ENCODE assay signal across 8 cellular contexts in genomic region chr13:44259045-44260042, GRCh38.
DNase-seq lines count a peak whose midpoint lies in the region; ATAC-seq lines count a peak whose summit lies in the region.

No MANE protein-coding gene starts in this region.

- DNase-seq in G401 (ENCODE audit: low spot score) (peak; percentile 42), LHCN-M2 (ENCODE audit: low read depth) (peak; percentile 83), ACHN (no peak), AG20443 (ENCODE audit: low spot score) (no peak)
- peak; percentile 41 to 76 for DNase-seq in activated CD4-positive, alpha-beta T cell treated with anti-CD3 and anti-CD28 coated beads, Interleukin-2, amount 50 U/mL, for 24 hours (ENCODE audit: low read depth in 1 of 2, low spot score in 1 of 2)
- DNase-seq in effector CD4-positive, alpha-beta T cell: peak; percentile 42
- peak; percentile 13 to 54 for DNase-seq in stimulated activated CD4-positive, alpha-beta T cell treated with anti-CD3 and anti-CD28 coated beads, Interleukin-1b, Interleukin-23, amount 100 ng/mL, for 1 hour (ENCODE audit: low read depth in 2 of 2)

- peak; percentile 70 for ATAC-seq in GM21529 (IDR thresholded peaks at IDR 0.05; ENCODE audit: unreplicated experiment)

- in situ Hi-C loops in G401 (cut with HindIII; ENCODE audit: low sequenced_read_pairs): no loop called here
- in situ Hi-C loops in ACHN (cut with HindIII; ENCODE audit: low pct_ligation_motif_present, low pct_unique_long_range_greater_than_20kb, low sequenced_read_pairs): no loop called here

Comparison
In these comparisons a context has a peak if more than half of its experiments do, and no peak if none do; other contexts are left out.
1. DNase-seq: peak in G401 (single experiment), LHCN-M2 (single experiment), activated CD4-positive, alpha-beta T cell treated with anti-CD3 and anti-CD28 coated beads, Interleukin-2, amount 50 U/mL, for 24 hours (2 of 2), effector CD4-positive, alpha-beta T cell (single experiment) and stimulated activated CD4-positive, alpha-beta T cell treated with anti-CD3 and anti-CD28 coated beads, Interleukin-1b, Interleukin-23, amount 100 ng/mL, for 1 hour (2 of 2); none in ACHN (single experiment) and AG20443 (single experiment).